ENCODE assay signal across 2 cellular contexts in the genomic region with DNA sequence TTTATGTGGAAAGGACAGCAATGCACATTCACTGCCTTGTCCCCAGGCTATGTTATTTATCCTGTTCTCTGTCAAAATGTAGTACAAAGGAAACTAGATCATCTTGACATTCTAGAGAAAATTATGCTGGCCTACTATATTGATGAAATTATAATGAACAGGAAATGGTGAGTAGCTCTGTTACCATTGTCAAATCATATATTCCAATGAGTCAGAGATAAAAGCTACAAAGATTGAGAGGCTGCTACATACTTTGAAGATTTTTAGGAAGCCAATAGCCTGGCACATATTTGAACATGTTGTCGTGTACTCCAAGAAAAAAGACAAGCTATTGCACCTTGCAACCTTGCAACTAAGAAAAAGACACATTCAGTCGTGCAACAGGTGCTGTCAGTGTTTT.
TF ChIP-seq lines count a peak whose summit lies in the region.

No MANE protein-coding gene starts in this region.

TF ChIP-seq in HEK293, 187 proteins besides CTCF, POLR2A, EP300 and RAD21:
- TF ChIP-seq ZNF157 (tag by site-specific recombination; IDR thresholded peaks at IDR 0.05) (no peak), ZNF596 (tag by site-specific recombination; IDR thresholded peaks at IDR 0.05) (no peak), YY1 (tag by site-specific recombination; IDR thresholded peaks at IDR 0.05) (no peak), ZNF677 (tag by site-specific recombination; IDR thresholded peaks at IDR 0.05) (no peak), PRDM10 (tag by site-specific recombination; IDR thresholded peaks at IDR 0.05) (no peak), SCRT2 (tag by site-specific recombination; IDR thresholded peaks at IDR 0.05) (0 out of 2 replicates have a peak, but pooled peaks have one; percentile 12)
- TF ChIP-seq, protein P1, sequence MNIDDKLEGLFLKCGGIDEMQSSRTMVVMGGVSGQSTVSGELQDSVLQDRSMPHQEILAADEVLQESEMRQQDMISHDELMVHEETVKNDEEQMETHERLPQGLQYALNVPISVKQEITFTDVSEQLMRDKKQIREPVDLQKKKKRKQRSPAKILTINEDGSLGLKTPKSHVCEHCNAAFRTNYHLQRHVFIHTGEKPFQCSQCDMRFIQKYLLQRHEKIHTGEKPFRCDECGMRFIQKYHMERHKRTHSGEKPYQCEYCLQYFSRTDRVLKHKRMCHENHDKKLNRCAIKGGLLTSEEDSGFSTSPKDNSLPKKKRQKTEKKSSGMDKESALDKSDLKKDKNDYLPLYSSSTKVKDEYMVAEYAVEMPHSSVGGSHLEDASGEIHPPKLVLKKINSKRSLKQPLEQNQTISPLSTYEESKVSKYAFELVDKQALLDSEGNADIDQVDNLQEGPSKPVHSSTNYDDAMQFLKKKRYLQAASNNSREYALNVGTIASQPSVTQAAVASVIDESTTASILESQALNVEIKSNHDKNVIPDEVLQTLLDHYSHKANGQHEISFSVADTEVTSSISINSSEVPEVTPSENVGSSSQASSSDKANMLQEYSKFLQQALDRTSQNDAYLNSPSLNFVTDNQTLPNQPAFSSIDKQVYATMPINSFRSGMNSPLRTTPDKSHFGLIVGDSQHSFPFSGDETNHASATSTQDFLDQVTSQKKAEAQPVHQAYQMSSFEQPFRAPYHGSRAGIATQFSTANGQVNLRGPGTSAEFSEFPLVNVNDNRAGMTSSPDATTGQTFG (tag by site-specific recombination; IDR thresholded peaks at IDR 0.05; ENCODE audit: borderline replicate concordance): no peak

TF ChIP-seq in endothelial cell of umbilical vein, 7 proteins besides CTCF, POLR2A, EP300 and RAD21:
- TF ChIP-seq MYC (IDR thresholded peaks at IDR 0.05; ENCODE audit: low read depth, low read length) (no peak), GATA2 (IDR thresholded peaks at IDR 0.05; ENCODE audit: insufficient read depth, insufficient read length, low read depth, low read length) (peak; percentile 35), FOS (IDR thresholded peaks at IDR 0.05; ENCODE audit: borderline replicate concordance, insufficient read depth, low read length) (peak; percentile 75)
TF ChIP-seq in endothelial cell of umbilical vein: peak in this region for 2.
